ENCODE assay signal across 8 cellular contexts in genomic region chr19:21358768-21359451, GRCh38. TPM values are rescaled to one million over a fixed set of nuclear protein-coding genes. Genes with fewer than 3 reads are reported as not detected.
DNase-seq lines count a peak whose midpoint lies in the region; ATAC-seq and TF ChIP-seq lines count a peak whose summit lies in the region.

TSS of gene ZNF738 (plus strand) at chr19:21359000. CDS start at chr19:21359141, 141 bp downstream.

- H3K4me3 Mint-ChIP-seq in activated CD4-positive, alpha-beta T cell treated with anti-CD3 and anti-CD28 coated beads, Interleukin-2, amount 10 ng/mL, durations not matched to agents 24 days and 14 days: peak within 1 kb of the TSS; percentile 98

- H3K9me3 Mint-ChIP-seq in activated CD4-positive, alpha-beta T cell treated with anti-CD3 and anti-CD28 coated beads, Interleukin-2, amount 10 ng/mL, durations not matched to agents 24 days and 14 days: peaks cover 12% of the 10 kb centered on the region

- no peaks in the 10 kb centered on the region for H3K27me3 Mint-ChIP-seq in activated CD4-positive, alpha-beta T cell treated with anti-CD3 and anti-CD28 coated beads, Interleukin-2, amount 10 ng/mL, durations not matched to agents 24 days and 14 days

- H3K4me1 Mint-ChIP-seq in activated CD4-positive, alpha-beta T cell treated with anti-CD3 and anti-CD28 coated beads, Interleukin-2, amount 10 ng/mL, durations not matched to agents 24 days and 14 days: peaks cover 12% of the 10 kb centered on the region

- intact Hi-C loops in activated CD4-positive, alpha-beta T cell treated with anti-CD3 and anti-CD28 coated beads, Interleukin-2, amount 10 ng/mL, durations not matched to agents 24 days and 14 days (cut with micrococcal nuclease): loop anchor here (1.0 to 2.0 kb wide), 2 partner anchors 30 to 38 kb away; partner anchors contain the start of genes ZNF493 and ZNF708

- TF ChIP-seq CTCF in AG09309 (IDR thresholded peaks at IDR 0.05; ENCODE audit: control insufficient read depth, insufficient read depth, low read depth, low read length, missing control alignments): no peak

- peak; percentile 75 for TF ChIP-seq POLR2A in GM18951 (IDR thresholded peaks at IDR 0.05; ENCODE audit: extremely low read depth, insufficient read depth, insufficient read length)

- in situ Hi-C loops in GM18951 (cut with MboI; ENCODE audit: low sequenced_read_pairs, unreplicated experiment): no loop called here

- ATAC-seq in HG03175 (IDR thresholded peaks at IDR 0.05; ENCODE audit: unreplicated experiment): peak; percentile 95

- H3K27ac Mint-ChIP-seq in activated CD4-positive, alpha-beta T cell treated with anti-CD3 and anti-CD28 coated beads, Interleukin-2, amount 10 ng/mL, durations not matched to agents 24 days and 14 days: peak within 1 kb of the TSS; percentile 95

- H3K4me3 ChIP-seq in AG09309 (ENCODE audit: control insufficient read depth, low read depth, low read length): peak within 1 kb of the TSS; percentile 91

- H3K36me3 Mint-ChIP-seq in activated CD4-positive, alpha-beta T cell treated with anti-CD3 and anti-CD28 coated beads, Interleukin-2, amount 10 ng/mL, durations not matched to agents 24 days and 14 days (ENCODE audit: low read depth): peaks cover 34% of the 10 kb centered on the region

- DNase-seq in AG09309 (ENCODE audit: low read depth) (peak; percentile 82), NCI-H446 (lab: John Stamatoyannopoulos, UW) (peak; percentile 92 to 95), dedifferentiated amniotic fluid mesenchymal stem cell (ENCODE audit: extremely low spot score) (peak; percentile 97), left kidney (ENCODE audit: low read depth, low spot score) (peak; percentile 99)
- DNase-seq in activated CD4-positive, alpha-beta T cell treated with anti-CD3 and anti-CD28 coated beads, Interleukin-2, amount 10 ng/mL, durations not matched to agents 24 days and 14 days: peak; percentile 94
- DNase-seq in stimulated activated CD4-positive, alpha-beta T cell treated with anti-CD3 and anti-CD28 coated beads, Interleukin-1b, Interleukin-23, amount 100 ng/mL, for 48 hours: peak; percentile 87

RNA-seq across cellular contexts. Expression of gene ZNF738, which starts in this region (rescaled TPM):
- 11.5 and 11.8 TPM in 2 replicates for total RNA-seq in activated CD4-positive, alpha-beta T cell treated with anti-CD3 and anti-CD28 coated beads, Interleukin-2, amount 10 ng/mL, durations not matched to agents 24 days and 14 days

Comparison
In these comparisons a context has a peak if more than half of its experiments do, and no peak if none do; other contexts are left out.
1. Peak in every context shown above with its lines: DNase-seq, ATAC-seq and H3K4me3 ChIP-seq.